ENCODE assay signal across 9 cellular contexts in genomic region chr5:140403613-140404012, GRCh38. TPM values are rescaled to one million over a fixed set of nuclear protein-coding genes. Genes with fewer than 3 reads are reported as not detected.
A peak's percentile ranks its signal among the peaks of the same experiment; 100 is the strongest.
DNase-seq lines count a peak whose midpoint lies in the region; ATAC-seq and TF ChIP-seq lines count a peak whose summit lies in the region.
"Had no signal": no experiment of that assay in that cellular context is flagged by ENCODE, and none has a peak within 500 bp of the region (broad histone marks: within the 10 kb centered on the region; RNA-seq: fewer than 3 reads in every experiment).

No MANE protein-coding gene starts in this region.

- H3K36me3 ChIP-seq in Panc1 (ENCODE audit: control insufficient read depth, insufficient read depth, low read length) (peaks cover 5% of the 10 kb centered on the region), sigmoid colon (peaks cover 0 to 9% (median 0%) of the 10 kb centered on the region in 4 donors)

- no peak for ATAC-seq in Panc1

- H3K4me3 ChIP-seq in GM12864 (ENCODE audit: low read depth, low read length) (peak overlapping the region; percentile 73; the same call in 1 of the 2 replicates), Panc1 (ENCODE audit: low read depth in 2 of 2, low read length in 2 of 2) (peak overlapping the region; percentile 97 to 99), fibroblast of the aortic adventitia (ENCODE audit: low read depth, low read length) (peak overlapping the region; percentile 36), sigmoid colon (peak overlapping the region in 3 of 4 donors; percentile 90 to 98 (median 94))

- H3K9me3 ChIP-seq in Panc1 (ENCODE audit: control insufficient read depth, insufficient read depth, low read depth, low read length): no peaks in the 10 kb centered on the region
- H3K9me3 ChIP-seq in sigmoid colon: no peaks in the 10 kb centered on the region

- no peak for TF ChIP-seq POLR2A in sigmoid colon (IDR thresholded peaks at IDR 0.05)

- no peak for TF ChIP-seq EP300 in sigmoid colon (IDR thresholded peaks at IDR 0.05)

- H3K27me3 ChIP-seq in Panc1 (ENCODE audit: control insufficient read depth, insufficient read depth, low read length): no peaks in the 10 kb centered on the region
- H3K27me3 ChIP-seq in sigmoid colon: no peaks in the 10 kb centered on the region

- BruUV-seq in Panc1 (replicated peaks; lab: Mats Ljungman, UMichigan): no TSS peak

- POLR2A ChIA-PET in Panc1 (lab: Charles Lee): interaction anchor here (0.5 kb wide), 1 partner anchor 149 kb away, joined by 5 read pairs; no protein-coding TSS in a partner anchor

- intact Hi-C loops in Panc1 (cut with micrococcal nuclease; ENCODE audit: unreplicated experiment): no loop called here
- intact Hi-C loops in sigmoid colon (cut with DNase I): loop anchor here (5.0 kb wide), 3 partner anchors 144 to 289 kb away; partner anchors contain the start of genes EIF4EBP3, HARS1, HARS2 and IK

- TF ChIP-seq CTCF in GM12864 (IDR thresholded peaks at IDR 0.05; ENCODE audit: low read depth, low read length, missing control alignments) (no peak), Panc1 (IDR thresholded peaks at IDR 0.05) (no peak), fibroblast of the aortic adventitia (IDR thresholded peaks at IDR 0.05; ENCODE audit: insufficient read depth, low read length) (no peak), sigmoid colon (IDR thresholded peaks at IDR 0.05) (no peak), GM10266 (IDR thresholded peaks at IDR 0.05; ENCODE audit: control insufficient read depth, insufficient read depth, low read depth, missing control alignments) (no peak)

- WGBS in sigmoid colon, 2 donors: 44 to 63% methylated on average over 5 of the region's 5 CpGs

- H3K4me1 ChIP-seq in Panc1 (ENCODE audit: control insufficient read depth, insufficient read depth, low read length): peaks cover 23% of the 10 kb centered on the region
- peaks cover 0 to 57% (median 48%) of the 10 kb centered on the region in 4 donors for H3K4me1 ChIP-seq in sigmoid colon

- CTCF ChIA-PET in Panc1 (lab: Charles Lee): no interaction called here

- no peak for DNase-seq in GM12864 (ENCODE audit: low read depth)
- no peak for DNase-seq in Panc1 (ENCODE audit: low read depth, low spot score)
- DNase-seq in fibroblast of the aortic adventitia (ENCODE audit: low read depth): no peak
- no peak for DNase-seq in sigmoid colon
- DNase-seq in MV-4-11 (lab: John Stamatoyannopoulos, UW): no peak
- DNase-seq in superior temporal gyrus (ENCODE audit: extremely low spot score): no peak
- no peak for DNase-seq in GM10266 (ENCODE audit: extremely low spot score)
- no peak for DNase-seq in SHP77 (lab: John Stamatoyannopoulos, UW)
- DNase-seq: naive B cell had no signal

- H3K27ac ChIP-seq in Panc1 (ENCODE audit: low read length): peak overlapping the region; percentile 64
- no peak overlapping the region for H3K27ac ChIP-seq in sigmoid colon

- in situ Hi-C loops in Panc1 (cut with HindIII; ENCODE audit: low pct_unique_long_range_greater_than_20kb, low sequenced_read_pairs): no loop called here

RNA-seq across cellular contexts. Expression of gene ANKHD1, which starts 2.0 kb away (rescaled TPM):
- total RNA-seq in Panc1 (2021; ENCODE audit: unreplicated experiment) (140 TPM), fibroblast of the aortic adventitia (ENCODE audit: low replicate concordance) (71.1 and 145 TPM in 2 replicates), sigmoid colon (100 to 1,000 TPM in 3 of 4 donors, 10 to 100 TPM in 1; 93.5 to 109 (median 106) TPM)
- polyA plus RNA-seq in Panc1 (2012; ENCODE audit: insufficient read length): 70.5 TPM
- 10 to 100 TPM; 25.8 to 65.3 (median 26.6) TPM for polyA plus RNA-seq in sigmoid colon

RNA-seq across cellular contexts. Expression of gene SLC4A9, which starts 43.6 kb away (rescaled TPM):
- total RNA-seq in Panc1 (2021; ENCODE audit: unreplicated experiment) (not detected), fibroblast of the aortic adventitia (ENCODE audit: low replicate concordance) (not detected in 2 replicates), sigmoid colon (not detected)
- not detected for polyA plus RNA-seq in Panc1 (2012; ENCODE audit: insufficient read length)
- under 1 TPM in 1 of 3 donors, not detected in 2; 0.25 TPM for polyA plus RNA-seq in sigmoid colon

RNA-seq across cellular contexts. Expression of gene HBEGF, which starts 57.2 kb away (rescaled TPM):
- total RNA-seq in Panc1 (2021; ENCODE audit: unreplicated experiment): 5.0 TPM
- polyA plus RNA-seq in Panc1 (2012; ENCODE audit: insufficient read length): 2.9 TPM
- total RNA-seq in fibroblast of the aortic adventitia (ENCODE audit: low replicate concordance): 0.41 and 0.90 TPM in 2 replicates
- 10 to 100 TPM in 2 of 4 donors, 1 to 10 TPM in 2; 4.7 to 17.6 (median 10.4) TPM for total RNA-seq in sigmoid colon
- polyA plus RNA-seq in sigmoid colon: 10 to 100 TPM in 2 of 3 donors, 1 to 10 TPM in 1; 5.4 to 15.0 (median 11.6) TPM

Comparison
In these comparisons a context has a peak if more than half of its experiments do, and no peak if none do; other contexts are left out.
1. H3K4me3 ChIP-seq: peak in every context shown above with its lines; median percentile 98 in Panc1; 94 in sigmoid colon; 73 in GM12864; 36 in fibroblast of the aortic adventitia.